Comparison of ENCODE assay signal across 8 cellular contexts in genomic region chr17:40647549-40648325, GRCh38. TPM values are rescaled to one million over a fixed set of nuclear protein-coding genes. Genes with fewer than 3 reads are reported as not detected.
DNase-seq lines count a peak whose midpoint lies in the region; ATAC-seq and TF ChIP-seq lines count a peak whose summit lies in the region.

Gene SMARCE1, minus strand, starts transcription at chr17:40647818. Its CDS starts 2,016 bp downstream, at chr17:40645802.

- DNase-seq in ELF-1 (ENCODE audit: low read depth, low spot score) (peak; percentile 78), NCI-H1092 (lab: John Stamatoyannopoulos, UW) (peak; percentile 46), amniotic epithelial cell (ENCODE audit: low read depth) (peak; percentile 75), left cardiac atrium (peak; percentile 78), posterior vena cava (ENCODE audit: low spot score) (peak; percentile 91), type B pancreatic cell (ENCODE audit: extremely low spot score, unreplicated experiment) (peak; percentile 83)

- no peaks in the 10 kb centered on the region for H3K9me3 ChIP-seq in HEK293 (ENCODE audit: control insufficient read depth, insufficient read depth, low read depth, low read length)

- TF ChIP-seq CTCF in HEK293 (tag by site-specific recombination; IDR thresholded peaks at IDR 0.05): no peak
- no peak for TF ChIP-seq CTCF in type B pancreatic cell (conservative IDR thresholded peaks at IDR 0.05)

- POLR2A ChIA-PET in HEK293 (lab: Yijun Ruan, JAX): interaction anchor here (0.8 to 2.1 kb wide), 11 partner anchors 9 to 1041 kb away, joined by 3 to 9 read pairs (median 3); partner anchors contain the start of gene EIF1

- peaks cover 12% of the 10 kb centered on the region; the same call in 1 of the 2 replicates for H3K4me1 ChIP-seq in HEK293 (ENCODE audit: control insufficient read depth, insufficient read depth, low read length)

- H3K36me3 ChIP-seq in HEK293 (ENCODE audit: control insufficient read depth in 2 of 2, insufficient read depth in 1 of 2, low read length in 2 of 2): peaks cover 32% of the 10 kb centered on the region in 2 experiments

- peaks cover 20% of the 10 kb centered on the region for H3K36me3 Mint-ChIP-seq in T-helper 1 cell treated with Interleukin-12 subunit alpha and Interleukin-12 subunit beta and Interleukin-4 antibody, amounts not matched to agents 30 μg/mL and 1 μg/mL, for 36 hours (ENCODE audit: low read depth)
- H3K36me3 Mint-ChIP-seq in type B pancreatic cell: peaks cover 25% of the 10 kb centered on the region

- peak within 1 kb of the TSS; percentile 84 for H3K4me3 ChIP-seq in HEK293 (ENCODE audit: low read depth, low read length)

- H3K9me3 Mint-ChIP-seq in T-helper 1 cell treated with Interleukin-12 subunit alpha and Interleukin-12 subunit beta and Interleukin-4 antibody, amounts not matched to agents 30 μg/mL and 1 μg/mL, for 36 hours: no peaks in the 10 kb centered on the region
- no peaks in the 10 kb centered on the region for H3K9me3 Mint-ChIP-seq in type B pancreatic cell

- peaks cover 29% of the 10 kb centered on the region for H3K4me1 Mint-ChIP-seq in T-helper 1 cell treated with Interleukin-12 subunit alpha and Interleukin-12 subunit beta and Interleukin-4 antibody, amounts not matched to agents 30 μg/mL and 1 μg/mL, for 36 hours (ENCODE audit: low read depth)
- H3K4me1 Mint-ChIP-seq in type B pancreatic cell (ENCODE audit: unreplicated experiment): peaks cover 27% of the 10 kb centered on the region

- ATAC-seq in left cardiac atrium: peak; percentile 89 to 96

- CTCF ChIA-PET in HEK293 (lab: Yijun Ruan, JAX): interaction anchor here (0.8 to 2.1 kb wide), 4 partner anchors 28 to 87 kb away, joined by 3 to 5 read pairs (median 4); no protein-coding TSS in a partner anchor

- H3K27me3 Mint-ChIP-seq in T-helper 1 cell treated with Interleukin-12 subunit alpha and Interleukin-12 subunit beta and Interleukin-4 antibody, amounts not matched to agents 30 μg/mL and 1 μg/mL, for 36 hours (ENCODE audit: low read depth): no peaks in the 10 kb centered on the region
- H3K27me3 Mint-ChIP-seq in type B pancreatic cell: no peaks in the 10 kb centered on the region

- intact Hi-C loops in left cardiac atrium (cut with DNase I): no loop called here
- intact Hi-C loops in posterior vena cava (cut with DNase I): no loop called here

- peak within 1 kb of the TSS; percentile 88 for H3K27ac Mint-ChIP-seq in T-helper 1 cell treated with Interleukin-12 subunit alpha and Interleukin-12 subunit beta and Interleukin-4 antibody, amounts not matched to agents 30 μg/mL and 1 μg/mL, for 36 hours
- peak within 1 kb of the TSS; percentile 98 for H3K27ac Mint-ChIP-seq in type B pancreatic cell

- peak within 1 kb of the TSS; percentile 98 for H3K27ac ChIP-seq in HEK293 (ENCODE audit: extremely low read depth, low read depth, low read length)

- H3K4me3 Mint-ChIP-seq in T-helper 1 cell treated with Interleukin-12 subunit alpha and Interleukin-12 subunit beta and Interleukin-4 antibody, amounts not matched to agents 30 μg/mL and 1 μg/mL, for 36 hours: peak within 1 kb of the TSS; percentile 91
- H3K4me3 Mint-ChIP-seq in type B pancreatic cell: peak within 1 kb of the TSS; percentile 96

TF ChIP-seq in HEK293, 187 proteins besides CTCF, POLR2A, EP300 and RAD21 (continues in another document):
- no peak for TF ChIP-seq ZNF169 (tag by site-specific recombination; IDR thresholded peaks at IDR 0.05)
- no peak for TF ChIP-seq TSHZ1 (tag by site-specific recombination; IDR thresholded peaks at IDR 0.05; ENCODE audit: borderline replicate concordance)
- peak; percentile 41; the same call in 1 of the 2 replicates for TF ChIP-seq ZNF792 (tag by site-specific recombination; IDR thresholded peaks at IDR 0.05)
- TF ChIP-seq BCL11A (tag by site-specific recombination; IDR thresholded peaks at IDR 0.05; ENCODE audit: low read depth): 0 out of 2 replicates have a peak, but pooled peaks have one; percentile 21
- 0 out of 2 replicates have a peak, but pooled peaks have one; percentile 44 for TF ChIP-seq ZNF174 (tag by site-specific recombination; IDR thresholded peaks at IDR 0.05)
- no peak for TF ChIP-seq ZNF26 (tag by site-specific recombination; IDR thresholded peaks at IDR 0.05)
- peak; percentile 58; the same call in 1 of the 2 replicates for TF ChIP-seq ZNF335 (tag by site-specific recombination; conservative IDR thresholded peaks at IDR 0.05)
- 0 out of 2 replicates have a peak, but pooled peaks have one; percentile 68 for TF ChIP-seq ZNF645 (tag by site-specific recombination; IDR thresholded peaks at IDR 0.05)
- TF ChIP-seq PBX3 (CRISPR knock-in tag; IDR thresholded peaks at IDR 0.05): peak; percentile 30; the same call in 1 of the 2 replicates
- TF ChIP-seq MZF1 (tag by site-specific recombination; IDR thresholded peaks at IDR 0.05; ENCODE audit: borderline replicate concordance): no peak

RNA-seq across cellular contexts. Expression of gene SMARCE1, which starts in this region (rescaled TPM):
- 10 to 100 TPM; 62.2 to 68.9 TPM for total RNA-seq in left cardiac atrium
- total RNA-seq in posterior vena cava: 100 to 1,000 TPM in 1 of 2 donors, 10 to 100 TPM in 1; 80.7 to 101 TPM
- 134 and 171 TPM in 2 replicates for total RNA-seq in type B pancreatic cell (ENCODE audit: low replicate concordance)

Comparison
In these comparisons a context has a peak if more than half of its experiments do, and no peak if none do; other contexts are left out.
1. Peak in every context shown above with its lines: DNase-seq, ATAC-seq, H3K4me3 ChIP-seq and H3K27ac ChIP-seq.